1 cellular context compared by ENCODE assay signal in genomic region chr11:129331217-129331616, GRCh38.
TF ChIP-seq lines count a peak whose summit lies in the region.

No MANE protein-coding gene starts in this region.

TF ChIP-seq in GM23338, 12 proteins besides CTCF, POLR2A, EP300 and RAD21:
- no peak for TF ChIP-seq EZH2 (IDR thresholded peaks at IDR 0.05; ENCODE audit: low read depth, unreplicated experiment)
- no peak for TF ChIP-seq ZNF331 (CRISPR knock-in tag; IDR thresholded peaks at IDR 0.05; ENCODE audit: low read depth)
- TF ChIP-seq CREB1 (CRISPR knock-in tag; IDR thresholded peaks at IDR 0.05; ENCODE audit: low read depth) = no peak
- no peak for TF ChIP-seq EZH2phosphoT487 (IDR thresholded peaks at IDR 0.05; ENCODE audit: unreplicated experiment)
- TF ChIP-seq REST (IDR thresholded peaks at IDR 0.05; ENCODE audit: unreplicated experiment) = no peak
- no peak for TF ChIP-seq POLR2AphosphoS5 (IDR thresholded peaks at IDR 0.05; ENCODE audit: low read depth)
- TF ChIP-seq ZNF114 (CRISPR knock-in tag; IDR thresholded peaks at IDR 0.05) = no peak
- no peak for TF ChIP-seq ZNF462 (CRISPR knock-in tag; IDR thresholded peaks at IDR 0.05)
- TF ChIP-seq NANOG (IDR thresholded peaks at IDR 0.05; ENCODE audit: borderline replicate concordance) = no peak
- TF ChIP-seq ETS1 (IDR thresholded peaks at IDR 0.05) = no peak
- no peak for TF ChIP-seq JUNB (IDR thresholded peaks at IDR 0.05; ENCODE audit: unreplicated experiment)
